ENCODE assay signal across 8 cellular contexts in genomic region chr15:99409097-99409473, GRCh38.
DNase-seq lines count a peak whose midpoint lies in the region; ATAC-seq and TF ChIP-seq lines count a peak whose summit lies in the region.

No MANE protein-coding gene starts in this region.

- no peaks in the 10 kb centered on the region for H3K9me3 Mint-ChIP-seq in stimulated activated naive B cell treated with anti-CD40 and anti-IgM and Interleukin-4, amounts not matched to agents 10 μg/mL and 1 μg/mL and 100 μg/mL, for 72 hours

- no peaks in the 10 kb centered on the region for H3K36me3 Mint-ChIP-seq in stimulated activated naive B cell treated with anti-CD40 and anti-IgM and Interleukin-4, amounts not matched to agents 10 μg/mL and 1 μg/mL and 100 μg/mL, for 72 hours

- H3K4me1 Mint-ChIP-seq in stimulated activated naive B cell treated with anti-CD40 and anti-IgM and Interleukin-4, amounts not matched to agents 10 μg/mL and 1 μg/mL and 100 μg/mL, for 72 hours, result peaks cover 4 to 21% of the 10 kb centered on the region in 2 donors

- no peaks in the 10 kb centered on the region for H3K27me3 Mint-ChIP-seq in stimulated activated naive B cell treated with anti-CD40 and anti-IgM and Interleukin-4, amounts not matched to agents 10 μg/mL and 1 μg/mL and 100 μg/mL, for 72 hours

- H3K4me3 ChIP-seq in NB4 (ENCODE audit: low read depth, low read length) (no peak overlapping the region), astrocyte of the spinal cord (ENCODE audit: low read depth, low read length) (no peak overlapping the region)

- no peak overlapping the region for H3K27ac Mint-ChIP-seq in stimulated activated naive B cell treated with anti-CD40 and anti-IgM and Interleukin-4, amounts not matched to agents 10 μg/mL and 1 μg/mL and 100 μg/mL, for 72 hours

- in situ Hi-C loops in astrocyte of the spinal cord (cut with HindIII; ENCODE audit: low sequenced_read_pairs), result no loop called here

- no peak for TF ChIP-seq POLR2A in NB4 (IDR thresholded peaks at IDR 0.05; ENCODE audit: extremely low read depth, insufficient read length)

- DNase-seq in 8988T, result peak; percentile 50
- peak; percentile 66 for DNase-seq in ELF-1 (ENCODE audit: low read depth, low spot score)
- DNase-seq in NB4 (ENCODE audit: low read depth), result peak; percentile 66
- peak; percentile 46 for DNase-seq in astrocyte of the spinal cord (ENCODE audit: low read depth, low spot score)
- peak; percentile 27 for DNase-seq in inferior parietal cortex (ENCODE audit: extremely low spot score)
- DNase-seq in stimulated activated naive B cell treated with anti-CD40 and anti-IgM and Interleukin-4, amounts not matched to agents 10 μg/mL and 1 μg/mL and 100 μg/mL, for 72 hours, result no peak

- TF ChIP-seq CTCF in NB4 (IDR thresholded peaks at IDR 0.05; ENCODE audit: low read depth, low read length), result peak; percentile 52
- TF ChIP-seq CTCF in astrocyte of the spinal cord (IDR thresholded peaks at IDR 0.05; ENCODE audit: low read depth, low read length), result peak; percentile 66

- ATAC-seq in stimulated activated naive B cell treated with anti-CD40 and anti-IgM and Interleukin-4, amounts not matched to agents 10 μg/mL and 1 μg/mL and 100 μg/mL, for 72 hours (replicated peaks), result peak; percentile 80 to 93
- ATAC-seq in HG03469 (IDR thresholded peaks at IDR 0.05; ENCODE audit: unreplicated experiment) (no peak), HG03354 (IDR thresholded peaks at IDR 0.05; ENCODE audit: poor library complexity, severe bottlenecking, unreplicated experiment) (no peak)

- no peak overlapping the region for H3K4me3 Mint-ChIP-seq in stimulated activated naive B cell treated with anti-CD40 and anti-IgM and Interleukin-4, amounts not matched to agents 10 μg/mL and 1 μg/mL and 100 μg/mL, for 72 hours

Comparison
In these comparisons a context has a peak if more than half of its experiments do, and no peak if none do; other contexts are left out.
1. ATAC-seq: peak in stimulated activated naive B cell treated with anti-CD40 and anti-IgM and Interleukin-4, amounts not matched to agents 10 μg/mL and 1 μg/mL and 100 μg/mL, for 72 hours (2 of 2); none in HG03469 (single experiment) and HG03354 (single experiment).